In the genomic region with DNA sequence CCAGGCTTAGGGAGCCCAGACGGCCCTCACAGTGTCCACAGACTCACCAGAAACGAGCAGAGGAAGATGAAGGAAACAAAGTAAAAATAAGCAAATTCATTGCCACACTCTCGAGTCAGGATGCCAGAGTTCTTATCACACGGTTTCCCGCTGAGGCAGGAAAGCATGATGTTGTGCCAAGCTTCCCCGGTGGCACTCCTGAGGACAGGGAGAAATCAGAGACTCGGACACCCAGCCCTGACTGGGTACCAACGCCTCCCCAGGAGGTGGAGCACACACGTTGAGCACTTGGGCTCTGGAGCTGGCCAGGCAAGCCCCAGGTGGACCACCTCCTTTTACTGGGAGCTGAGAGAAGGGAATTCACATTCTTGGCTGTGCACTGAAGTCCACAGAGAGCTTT, we compare ENCODE assay signal across 24 cellular contexts.
"Had no signal": no experiment of that assay in that cellular context is flagged by ENCODE, and none has a peak within 500 bp of the region (broad histone marks: within the 10 kb centered on the region; RNA-seq: fewer than 3 reads in every experiment).

No MANE protein-coding gene starts in this region.

- H3K27ac Mint-ChIP-seq: activated naive CD4-positive, alpha-beta T cell treated with anti-CD3 and anti-CD28 coated beads for 36 hours; activated naive CD8-positive, alpha-beta T cell; T-helper 1 cell treated with Interleukin-12 subunit alpha and Interleukin-12 subunit beta and Interleukin-4 antibody, amounts not matched to agents 30 μg/mL and 1 μg/mL, for 36 hours; WTC11 had no signal

- H3K27me3 Mint-ChIP-seq: activated naive CD8-positive, alpha-beta T cell had no signal

- H3K27ac ChIP-seq: brain microvascular endothelial cell, KMS-11 had no signal

- H3K27me3 ChIP-seq: brain microvascular endothelial cell had no signal

- H3K36me3 Mint-ChIP-seq: activated naive CD8-positive, alpha-beta T cell had no signal

- DNase-seq: activated CD4-positive, alpha-beta T cell treated with anti-CD3 and anti-CD28 coated beads for 48 hours; activated CD4-positive, alpha-beta T cell treated with anti-CD3 and anti-CD28 coated beads, Interleukin-2, amount 50 U/mL, for 4 hours; activated CD4-positive, CD25-positive, alpha-beta regulatory T cell treated with anti-CD3 and anti-CD28 coated beads, Interleukin-2, amount 50 U/mL, for 72 hours; activated effector memory CD4-positive, alpha-beta T cell treated with anti-CD3 and anti-CD28 coated beads, Interleukin-2, amount 50 U/mL, for 16 hours; activated naive CD4-positive, alpha-beta T cell treated with anti-CD3 and anti-CD28 coated beads for 36 hours; activated T-cell treated with anti-CD3 and anti-CD28 coated beads, Interleukin-2, amount 50 U/mL, for 4 hours; amygdala; brain microvascular endothelial cell; caudate nucleus; NCI-H1092 treated with DMSO at 0.1 percent for 48 hours; NCI-H1417 treated with DMSO at 0.1 percent for 48 hours; NCI-H1694; NCI-H2029; NCI-H2107; NCI-H2171 treated with DMSO at 0.1 percent for 48 hours; NCI-H226; NCI-H526 treated with DMSO at 0.1 percent for 48 hours; NCI-H82; OCI-M1; SHP77 treated with DMSO at 0.1 percent for 48 hours had no signal

- ATAC-seq: activated T-cell treated with anti-CD3 and anti-CD28 coated beads, Interleukin-2, amount 50 U/mL, for 4 hours; WTC11 had no signal

- H3K4me3 Mint-ChIP-seq: activated naive CD4-positive, alpha-beta T cell treated with anti-CD3 and anti-CD28 coated beads for 36 hours; activated naive CD8-positive, alpha-beta T cell; activated T-cell treated with anti-CD3 and anti-CD28 coated beads, Interleukin-2, amount 50 U/mL, for 4 hours; T-helper 1 cell treated with Interleukin-12 subunit alpha and Interleukin-12 subunit beta and Interleukin-4 antibody, amounts not matched to agents 30 μg/mL and 1 μg/mL, for 36 hours; WTC11 had no signal

- H3K4me2 ChIP-seq: KMS-11 had no signal

- H3K36me3 ChIP-seq: brain microvascular endothelial cell had no signal

- H3K9ac ChIP-seq: KMS-11 had no signal
